32 cellular contexts compared by ENCODE assay signal in genomic region chr12:11967356-11968040, GRCh38.
DNase-seq lines count a peak whose midpoint lies in the region; ATAC-seq, FAIRE-seq and TF ChIP-seq lines count a peak whose summit lies in the region.
"Had no signal": no experiment of that assay in that cellular context is flagged by ENCODE, and none has a peak within 500 bp of the region (broad histone marks: within the 10 kb centered on the region; RNA-seq: fewer than 3 reads in every experiment).

No MANE protein-coding gene starts in this region.

- H3K36me3 Mint-ChIP-seq in stimulated activated naive CD8-positive, alpha-beta T cell treated with anti-CD3 and anti-CD28 coated beads, Interleukin-15, Interleukin-2, amounts not matched to agents 100 ng/mL and 50 ng/mL, for 24 hours (ENCODE audit: low read depth), result no peaks in the 10 kb centered on the region
- H3K36me3 Mint-ChIP-seq in astrocyte (ENCODE audit: low read depth, unreplicated experiment), result peaks cover 4% of the 10 kb centered on the region
- H3K36me3 Mint-ChIP-seq: CD8-positive, alpha-beta T cell; mesothelial cell of epicardium had no signal

- H2AFZ ChIP-seq in astrocyte (ENCODE audit: low read depth, low read length), result no peak overlapping the region

- H4K20me1 ChIP-seq in astrocyte (ENCODE audit: insufficient read depth, low read length), result no peaks in the 10 kb centered on the region

- H3K27me3 ChIP-seq in astrocyte (ENCODE audit: insufficient read depth, low read length) (no peaks in the 10 kb centered on the region), tibial artery (no peaks in the 10 kb centered on the region)
- H3K27me3 ChIP-seq: colonic mucosa, MG63, transverse colon had no signal

- H3K4me3 ChIP-seq in astrocyte (ENCODE audit: insufficient read depth, low read depth, low read length) (no peak overlapping the region), tibial artery (no peak overlapping the region)
- H3K4me3 ChIP-seq: colonic mucosa, K562, MG63, smooth muscle cell, transverse colon had no signal

- no peaks in the 10 kb centered on the region for H3K4me1 ChIP-seq in astrocyte (ENCODE audit: insufficient read depth, low read length)
- no peaks in the 10 kb centered on the region for H3K4me1 ChIP-seq in tibial artery
- H3K4me1 ChIP-seq: colonic mucosa, transverse colon had no signal

- peaks cover 10% of the 10 kb centered on the region for H3K27me3 Mint-ChIP-seq in stimulated activated naive CD8-positive, alpha-beta T cell treated with anti-CD3 and anti-CD28 coated beads, Interleukin-15, Interleukin-2, amounts not matched to agents 100 ng/mL and 50 ng/mL, for 24 hours
- H3K27me3 Mint-ChIP-seq in stimulated activated naive CD8-positive, alpha-beta T cell treated with anti-CD3 and anti-CD28 coated beads, Interleukin-15, amount 100 ng/mL, for 72 hours, result peaks cover 18% of the 10 kb centered on the region
- H3K27me3 Mint-ChIP-seq in astrocyte (ENCODE audit: low read depth, unreplicated experiment), result peaks cover 9% of the 10 kb centered on the region
- H3K27me3 Mint-ChIP-seq: naive thymus-derived CD4-positive, alpha-beta T cell had no signal

- no peak for DNase-seq in stimulated activated naive CD8-positive, alpha-beta T cell treated with anti-CD3 and anti-CD28 coated beads, Interleukin-15, amount 100 ng/mL, for 72 hours
- DNase-seq in astrocyte (ENCODE audit: low read depth) (peak; percentile 53), myocyte (ENCODE audit: low read depth) (peak; percentile 45), tibial artery (no peak), GM13977 (ENCODE audit: low spot score) (no peak), NCI-H1436 treated with DMSO at 0.1 percent for 48 hours (lab: John Stamatoyannopoulos, UW) (no peak)
- DNase-seq: activated CD4-positive, alpha-beta T cell treated with anti-CD3 and anti-CD28 coated beads, Interleukin-2, amount 50 U/mL, for 1 hour; activated T-cell treated with anti-CD3 and anti-CD28 coated beads, Interleukin-2, amount 50 U/mL, for 4 hours; CD8-positive, alpha-beta T cell; colonic mucosa; DMS153; H9; left ventricle myocardium superior; MG63; naive thymus-derived CD4-positive, alpha-beta T cell; NCI-H1105 treated with DMSO at 0.1 percent for 48 hours; NCI-H2029 treated with DMSO at 0.1 percent for 48 hours; NCI-H446 treated with DMSO at 0.1 percent for 48 hours; NCI-H82; SK-N-SH; stimulated activated CD4-positive, alpha-beta T cell treated with anti-CD3 and anti-CD28 coated beads, Interleukin-1b, Interleukin-23, amount 100 ng/mL, for 48 hours; stimulated activated CD8-positive, alpha-beta memory T cell treated with anti-CD3 and anti-CD28 coated beads, Interleukin-4, amount 100 ng/mL, for 48 hours; transverse colon had no signal

- no peak overlapping the region for H3K4me3 Mint-ChIP-seq in stimulated activated naive CD8-positive, alpha-beta T cell treated with anti-CD3 and anti-CD28 coated beads, Interleukin-15, Interleukin-2, amounts not matched to agents 100 ng/mL and 50 ng/mL, for 24 hours
- H3K4me3 Mint-ChIP-seq in stimulated activated naive CD8-positive, alpha-beta T cell treated with anti-CD3 and anti-CD28 coated beads, Interleukin-15, amount 100 ng/mL, for 72 hours, result no peak overlapping the region
- H3K4me3 Mint-ChIP-seq in astrocyte (ENCODE audit: unreplicated experiment), result no peak overlapping the region
- H3K4me3 Mint-ChIP-seq: activated T-cell treated with anti-CD3 and anti-CD28 coated beads, Interleukin-2, amount 50 U/mL, for 4 hours; B cell; CD8-positive, alpha-beta T cell; H9; mesothelial cell of epicardium; naive thymus-derived CD4-positive, alpha-beta T cell; T-helper 2 cell treated with Interferon-gamma antibody and Interleukin-4, amounts not matched to agents 5 μg/mL and 100 μg/mL, for 36 hours; WTC11 had no signal

- no peak overlapping the region for H3K9ac ChIP-seq in astrocyte (ENCODE audit: low read length)
- H3K9ac ChIP-seq: SK-N-SH had no signal

- no peaks in the 10 kb centered on the region for H3K79me2 ChIP-seq in astrocyte (ENCODE audit: insufficient read depth, low read length)

- peak overlapping the region; percentile 19 for H3K27ac Mint-ChIP-seq in stimulated activated naive CD8-positive, alpha-beta T cell treated with anti-CD3 and anti-CD28 coated beads, Interleukin-15, Interleukin-2, amounts not matched to agents 100 ng/mL and 50 ng/mL, for 24 hours
- H3K27ac Mint-ChIP-seq in stimulated activated naive CD8-positive, alpha-beta T cell treated with anti-CD3 and anti-CD28 coated beads, Interleukin-15, amount 100 ng/mL, for 72 hours, result no peak overlapping the region
- H3K27ac Mint-ChIP-seq in astrocyte (ENCODE audit: unreplicated experiment), result no peak overlapping the region
- H3K27ac Mint-ChIP-seq: B cell; CD8-positive, alpha-beta T cell; H9; mesothelial cell of epicardium; T-helper 2 cell treated with Interferon-gamma antibody and Interleukin-4, amounts not matched to agents 5 μg/mL and 100 μg/mL, for 36 hours; WTC11 had no signal

- in situ Hi-C loops in GM13977 (cut with MboI; ENCODE audit: low pct_unique_long_range_greater_than_20kb, low sequenced_read_pairs, unreplicated experiment), result no loop called here

- H3K4me2 ChIP-seq in astrocyte (ENCODE audit: low read length), result no peak overlapping the region
- H3K4me2 ChIP-seq: SK-N-SH, smooth muscle cell had no signal

- ATAC-seq in stimulated activated naive CD8-positive, alpha-beta T cell treated with anti-CD3 and anti-CD28 coated beads, Interleukin-15, amount 100 ng/mL, for 72 hours, result no peak
- no peak for ATAC-seq in GM18519 (IDR thresholded peaks at IDR 0.05; ENCODE audit: low FRiP score, unreplicated experiment)
- ATAC-seq: activated T-cell treated with anti-CD3 and anti-CD28 coated beads, Interleukin-2, amount 50 U/mL, for 4 hours; CD8-positive, alpha-beta T cell; K562; left ventricle myocardium superior; naive thymus-derived CD4-positive, alpha-beta T cell; WTC11 had no signal

- intact Hi-C loops in tibial artery (cut with DNase I; ENCODE audit: low total_unique reads), result no loop called here

- no peak overlapping the region for H3K27ac ChIP-seq in astrocyte (ENCODE audit: low read depth, low read length)
- H3K27ac ChIP-seq in tibial artery, result no peak overlapping the region
- H3K27ac ChIP-seq: colonic mucosa, transverse colon had no signal

- no peak for FAIRE-seq in astrocyte (lab: Jason Lieb, UNC)
- FAIRE-seq: endometrium, K562 had no signal

- H3K9me3 Mint-ChIP-seq in stimulated activated naive CD8-positive, alpha-beta T cell treated with anti-CD3 and anti-CD28 coated beads, Interleukin-15, Interleukin-2, amounts not matched to agents 100 ng/mL and 50 ng/mL, for 24 hours, result no peaks in the 10 kb centered on the region
- H3K9me3 Mint-ChIP-seq in stimulated activated naive CD8-positive, alpha-beta T cell treated with anti-CD3 and anti-CD28 coated beads, Interleukin-15, amount 100 ng/mL, for 72 hours, result no peaks in the 10 kb centered on the region
- peaks cover 5% of the 10 kb centered on the region for H3K9me3 Mint-ChIP-seq in astrocyte (ENCODE audit: unreplicated experiment)
- H3K9me3 Mint-ChIP-seq: activated T-cell treated with anti-CD3 and anti-CD28 coated beads, Interleukin-2, amount 50 U/mL, for 4 hours; CD8-positive, alpha-beta T cell; mesothelial cell of epicardium had no signal

- TF ChIP-seq CTCF in astrocyte (IDR thresholded peaks at IDR 0.05; ENCODE audit: insufficient read depth, low read depth, low read length) (no peak), tibial artery (IDR thresholded peaks at IDR 0.05) (no peak), GM13977 (IDR thresholded peaks at IDR 0.05; ENCODE audit: extremely low read depth, insufficient read depth, missing control alignments) (no peak)

- H3K9me3 ChIP-seq in astrocyte (ENCODE audit: insufficient read depth, low read depth, low read length) (no peaks in the 10 kb centered on the region), tibial artery (no peaks in the 10 kb centered on the region)
- H3K9me3 ChIP-seq: colonic mucosa, MG63, SK-N-SH, transverse colon had no signal

- H3K36me3 ChIP-seq in astrocyte (ENCODE audit: insufficient read depth, low read length) (no peaks in the 10 kb centered on the region), tibial artery (no peaks in the 10 kb centered on the region)
- H3K36me3 ChIP-seq: colonic mucosa, MG63, transverse colon had no signal

- no peaks in the 10 kb centered on the region for H3K4me1 Mint-ChIP-seq in stimulated activated naive CD8-positive, alpha-beta T cell treated with anti-CD3 and anti-CD28 coated beads, Interleukin-15, Interleukin-2, amounts not matched to agents 100 ng/mL and 50 ng/mL, for 24 hours (ENCODE audit: low read depth)
- H3K4me1 Mint-ChIP-seq in stimulated activated naive CD8-positive, alpha-beta T cell treated with anti-CD3 and anti-CD28 coated beads, Interleukin-15, amount 100 ng/mL, for 72 hours, result no peaks in the 10 kb centered on the region
- H3K4me1 Mint-ChIP-seq in astrocyte (ENCODE audit: low read depth, unreplicated experiment), result no peaks in the 10 kb centered on the region
- H3K4me1 Mint-ChIP-seq: B cell, mesothelial cell of epicardium had no signal

Comparison
In these comparisons a context has a peak if more than half of its experiments do, and no peak if none do; other contexts are left out.
1. DNase-seq: peak in astrocyte (single experiment) and myocyte (single experiment); none in stimulated activated naive CD8-positive, alpha-beta T cell treated with anti-CD3 and anti-CD28 coated beads, Interleukin-15, amount 100 ng/mL, for 72 hours (0 of 2), tibial artery (0 of 2), GM13977 (single experiment) and NCI-H1436 treated with DMSO at 0.1 percent for 48 hours (single experiment).